Comparison of ENCODE assay signal across 26 cellular contexts in the genomic region with DNA sequence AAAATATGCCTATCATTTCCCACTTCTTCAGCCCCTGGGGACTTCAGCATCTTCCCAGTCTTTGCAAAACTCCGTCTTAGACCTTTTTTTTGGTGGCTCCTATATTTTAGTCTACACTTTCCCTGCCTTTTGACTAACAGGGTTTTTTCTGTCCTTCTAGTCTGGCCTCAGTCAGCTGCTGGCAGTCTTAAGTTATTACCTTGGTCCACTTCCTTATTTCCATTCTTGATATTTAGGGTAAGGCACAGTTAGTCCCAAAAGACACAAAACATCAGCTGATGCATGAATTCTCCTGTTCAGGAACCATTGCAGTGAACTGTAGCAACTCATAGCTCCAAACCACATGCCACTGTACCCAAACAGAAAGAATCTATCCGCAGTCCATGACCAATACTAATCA.
"Had no signal": no experiment of that assay in that cellular context is flagged by ENCODE, and none has a peak within 500 bp of the region (broad histone marks: within the 10 kb centered on the region; RNA-seq: fewer than 3 reads in every experiment).

No MANE protein-coding gene starts in this region.

- H3K4me1 ChIP-seq: left lung, lower lobe of right lung, pancreas, prostate gland, suprapubic skin, tibial nerve, uterus had no signal

- H3K4me3 ChIP-seq: left lung, lower lobe of right lung, pancreas, prostate gland, skin epidermis, suprapubic skin, thoracic aorta, tibial nerve, uterus had no signal

- H3K27me3 ChIP-seq: left lung, pancreas, suprapubic skin, tibial nerve, uterus had no signal

- H3K27ac ChIP-seq: left lung, lower lobe of right lung, pancreas, prostate gland, skin epidermis, suprapubic skin, thoracic aorta, tibial nerve, uterus had no signal

- H3K36me3 ChIP-seq: left lung, lower lobe of right lung, pancreas, prostate gland, suprapubic skin, thoracic aorta, tibial nerve, uterus had no signal

- FAIRE-seq: islet of Langerhans, kidney, pancreas had no signal

- DNase-seq: immature natural killer cell; kidney; left colon; left lung; lower lobe of right lung; mammary epithelial cell; mesenchymal stem cell; naive thymus-derived CD8-positive, alpha-beta T cell; nucleus accumbens; pancreas; posterior cingulate gyrus; retina; right cardiac atrium; stimulated activated CD4-positive, alpha-beta T cell treated with anti-CD3 and anti-CD28 coated beads, Interleukin-12 subunit alpha, Interleukin-12 subunit beta, amount 100 ng/mL, for 4 hours; stimulated activated CD4-positive, alpha-beta T cell treated with anti-CD3 and anti-CD28 coated beads, Interleukin-15, amount 100 ng/mL, for 24 hours; stimulated activated CD4-positive, alpha-beta T cell treated with anti-CD3 and anti-CD28 coated beads, Interleukin-2, amount 100 ng/mL, for 24 hours; stimulated activated CD4-positive, alpha-beta T cell treated with anti-CD3 and anti-CD28 coated beads, Interleukin-4, amount 100 ng/mL, for 1 hour; stimulated activated naive B cell treated with anti-CD40 and anti-IgM and Interleukin-4, amounts not matched to agents 10 μg/mL and 1 μg/mL and 100 μg/mL, for 72 hours; stimulated activated naive CD8-positive, alpha-beta T cell treated with anti-CD3 and anti-CD28 coated beads, Interleukin-15, Interleukin-2, amounts not matched to agents 100 U/mL and 50 U/mL, for 24 hours; uterus had no signal
